In genomic region chr11:12604557-12605105, GRCh38 we compare ENCODE assay signal across 29 cellular contexts.
"Had no signal": no experiment of that assay in that cellular context is flagged by ENCODE, and none has a peak within 500 bp of the region (broad histone marks: within the 10 kb centered on the region; RNA-seq: fewer than 3 reads in every experiment).

No MANE protein-coding gene starts in this region.

- H3K36me3 Mint-ChIP-seq: activated naive CD4-positive, alpha-beta T cell treated with anti-CD3 and anti-CD28 coated beads, Interleukin-2, amount 10 ng/mL, durations not matched to agents 7 days and 5 days; activated naive CD8-positive, alpha-beta T cell treated with anti-CD3 and anti-CD28 coated beads, Interleukin-2, amount 10 ng/mL, durations not matched to agents 7 days and 5 days; naive thymus-derived CD4-positive, alpha-beta T cell; stimulated activated memory B cell treated with anti-CD40 and anti-IgM and Interleukin-4, amounts not matched to agents 10 μg/mL and 1 μg/mL and 100 μg/mL, for 72 hours; type B pancreatic cell had no signal

- H3K4me1 Mint-ChIP-seq: activated B cell treated with CpG ODN at 0.5 μM for 24 hours; activated naive CD4-positive, alpha-beta T cell treated with anti-CD3 and anti-CD28 coated beads, Interleukin-2, amount 10 ng/mL, durations not matched to agents 7 days and 5 days; activated naive CD8-positive, alpha-beta T cell treated with anti-CD3 and anti-CD28 coated beads, Interleukin-2, amount 10 ng/mL, durations not matched to agents 7 days and 5 days; stimulated activated memory B cell treated with anti-CD40 and anti-IgM and Interleukin-4, amounts not matched to agents 10 μg/mL and 1 μg/mL and 100 μg/mL, for 72 hours; stimulated activated naive CD8-positive, alpha-beta T cell treated with anti-CD3 and anti-CD28 coated beads, Interleukin-15, amount 100 ng/mL, for 72 hours had no signal

- H3K4me1 ChIP-seq: ascending aorta, parathyroid adenoma, psoas muscle, uterus had no signal

- H3K79me2 ChIP-seq: parathyroid adenoma had no signal

- H3K9me3 ChIP-seq: ascending aorta, gastrocnemius medialis, psoas muscle, sigmoid colon, uterus had no signal

- H3K27me3 Mint-ChIP-seq: activated B cell treated with CpG ODN at 0.5 μM for 24 hours, type B pancreatic cell had no signal

- H2AFZ ChIP-seq: parathyroid adenoma had no signal

- H3K27ac Mint-ChIP-seq: activated B cell treated with CpG ODN at 0.5 μM for 24 hours; activated naive CD4-positive, alpha-beta T cell treated with anti-CD3 and anti-CD28 coated beads, Interleukin-2, amount 10 ng/mL, durations not matched to agents 7 days and 5 days; activated naive CD8-positive, alpha-beta T cell treated with anti-CD3 and anti-CD28 coated beads, Interleukin-2, amount 10 ng/mL, durations not matched to agents 7 days and 5 days; activated T-cell treated with anti-CD3 and anti-CD28 coated beads, Interleukin-2, amount 50 U/mL, for 24 hours; naive thymus-derived CD4-positive, alpha-beta T cell; stimulated activated memory B cell treated with anti-CD40 and anti-IgM and Interleukin-4, amounts not matched to agents 10 μg/mL and 1 μg/mL and 100 μg/mL, for 72 hours; stimulated activated naive CD8-positive, alpha-beta T cell treated with anti-CD3 and anti-CD28 coated beads, Interleukin-15, amount 100 ng/mL, for 72 hours; T-helper 2 cell treated with Interferon-gamma antibody and Interleukin-4, amounts not matched to agents 5 μg/mL and 100 μg/mL, for 36 hours; type B pancreatic cell had no signal

- H3K9ac ChIP-seq: parathyroid adenoma had no signal

- H3K36me3 ChIP-seq: ascending aorta, brain microvascular endothelial cell, gastrocnemius medialis, sigmoid colon, uterus had no signal

- H3K4me3 ChIP-seq: ascending aorta, gastrocnemius medialis, psoas muscle, sigmoid colon, uterus had no signal

- H3K4me3 Mint-ChIP-seq: activated B cell treated with CpG ODN at 0.5 μM for 24 hours; activated naive CD4-positive, alpha-beta T cell treated with anti-CD3 and anti-CD28 coated beads, Interleukin-2, amount 10 ng/mL, durations not matched to agents 7 days and 5 days; activated naive CD8-positive, alpha-beta T cell treated with anti-CD3 and anti-CD28 coated beads, Interleukin-2, amount 10 ng/mL, durations not matched to agents 7 days and 5 days; activated T-cell treated with anti-CD3 and anti-CD28 coated beads, Interleukin-2, amount 50 U/mL, for 24 hours; naive thymus-derived CD4-positive, alpha-beta T cell; neural crest cell; stimulated activated memory B cell treated with anti-CD40 and anti-IgM and Interleukin-4, amounts not matched to agents 10 μg/mL and 1 μg/mL and 100 μg/mL, for 72 hours; stimulated activated naive CD8-positive, alpha-beta T cell treated with anti-CD3 and anti-CD28 coated beads, Interleukin-15, amount 100 ng/mL, for 72 hours; T-helper 2 cell treated with Interferon-gamma antibody and Interleukin-4, amounts not matched to agents 5 μg/mL and 100 μg/mL, for 36 hours; type B pancreatic cell had no signal

- H3K9me3 Mint-ChIP-seq: neural crest cell; T-helper 2 cell treated with Interferon-gamma antibody and Interleukin-4, amounts not matched to agents 5 μg/mL and 100 μg/mL, for 36 hours; type B pancreatic cell had no signal

- H3K27ac ChIP-seq: ascending aorta, brain microvascular endothelial cell, gastrocnemius medialis, parathyroid adenoma, psoas muscle, uterus had no signal

- DNase-seq: activated B cell treated with CpG ODN at 0.5 μM for 24 hours; activated CD8-positive, alpha-beta memory T cell treated with anti-CD3 and anti-CD28 coated beads for 24 hours; activated gamma-delta T cell; activated naive CD4-positive, alpha-beta T cell treated with anti-CD3 and anti-CD28 coated beads, Interleukin-2, amount 10 ng/mL, durations not matched to agents 7 days and 5 days; activated naive CD8-positive, alpha-beta T cell treated with anti-CD3 and anti-CD28 coated beads, Interleukin-2, amount 10 ng/mL, durations not matched to agents 7 days and 5 days; activated T-cell treated with anti-CD3 and anti-CD28 coated beads, Interleukin-2, amount 50 U/mL, for 24 hours; brain microvascular endothelial cell; caudate nucleus; gastrocnemius medialis; glutamatergic neuron; left ventricle myocardium superior; midbrain; naive thymus-derived CD4-positive, alpha-beta T cell; occipital lobe; psoas muscle; sigmoid colon; small intestine; stimulated activated CD4-positive, alpha-beta T cell treated with anti-CD3 and anti-CD28 coated beads, Interleukin-1b, Interleukin-23, amount 100 ng/mL, for 48 hours; stimulated activated CD4-positive, alpha-beta T cell treated with anti-CD3 and anti-CD28 coated beads, Interleukin-4, amount 100 ng/mL, for 4 hours; stimulated activated CD8-positive, alpha-beta memory T cell treated with anti-CD3 and anti-CD28 coated beads, Interleukin-4, amount 100 ng/mL, for 48 hours; stimulated activated naive CD8-positive, alpha-beta T cell treated with anti-CD3 and anti-CD28 coated beads, Interleukin-15, amount 100 ng/mL, for 72 hours; substantia nigra; uterus had no signal

- H3K27me3 ChIP-seq: ascending aorta, brain microvascular endothelial cell, gastrocnemius medialis, sigmoid colon, uterus had no signal

- ATAC-seq: gastrocnemius medialis; left ventricle myocardium superior; naive thymus-derived CD4-positive, alpha-beta T cell; psoas muscle; stimulated activated memory B cell treated with anti-CD40 and anti-IgM and Interleukin-4, amounts not matched to agents 10 μg/mL and 1 μg/mL and 100 μg/mL, for 72 hours; stimulated activated naive CD8-positive, alpha-beta T cell treated with anti-CD3 and anti-CD28 coated beads, Interleukin-15, amount 100 ng/mL, for 72 hours had no signal
